ENCODE assay signal across 1 cellular context in genomic region chr6:148177589-148178233, GRCh38.
TF ChIP-seq lines count a peak whose summit lies in the region.

No MANE protein-coding gene starts in this region.

TF ChIP-seq in GM12878, 131 proteins besides CTCF, POLR2A, EP300 and RAD21 (continued from another document):
- TF ChIP-seq PRDM15 (CRISPR knock-in tag; IDR thresholded peaks at IDR 0.05) (no peak), SMC3 (IDR thresholded peaks at IDR 0.05; ENCODE audit: borderline replicate concordance, low read length) (peak; percentile 74), EGR1 (IDR thresholded peaks at IDR 0.05; ENCODE audit: borderline replicate concordance in 1 of 2, low read depth in 2 of 2, low read length in 2 of 2) (no peak), SPI1 (IDR thresholded peaks at IDR 0.05; ENCODE audit: borderline replicate concordance, insufficient read depth, low read depth, low read length) (peak; percentile 24; the same call in 1 of the 2 replicates)
